ENCODE assay signal across 28 cellular contexts in genomic region chr5:60632153-60632552, GRCh38.
"Had no signal": no experiment of that assay in that cellular context is flagged by ENCODE, and none has a peak within 500 bp of the region (broad histone marks: within the 10 kb centered on the region; RNA-seq: fewer than 3 reads in every experiment).

No MANE protein-coding gene starts in this region.

- H3K27ac ChIP-seq: body of pancreas, cardiac muscle cell, colonic mucosa, VCaP had no signal

- H3K4me3 ChIP-seq: body of pancreas, cardiac muscle cell, colonic mucosa, dorsolateral prefrontal cortex had no signal

- H3K27me3 ChIP-seq: body of pancreas, cardiac muscle cell, colonic mucosa, dorsolateral prefrontal cortex had no signal

- FAIRE-seq: frontal cortex, TTC549 had no signal

- H3K36me3 ChIP-seq: cardiac muscle cell, colonic mucosa had no signal

- ATAC-seq: activated T-cell treated with anti-CD3 and anti-CD28 coated beads, Interleukin-2, amount 50 U/mL, for 4 hours; activated T-helper 17 cell treated with anti-CD3 and anti-CD28 coated beads, Interleukin-2, amount 50 U/mL, for 72 hours; body of pancreas; esophagus mucosa; WTC11 had no signal

- H3K9me3 ChIP-seq: body of pancreas, colonic mucosa had no signal

- DNase-seq: activated CD4-positive, alpha-beta memory T cell treated with anti-CD3 and anti-CD28 coated beads, Interleukin-2, amount 10 ng/mL, durations not matched to agents 7 days and 5 days; activated CD4-positive, alpha-beta T cell treated with anti-CD3 and anti-CD28 coated beads for 1 hour; activated CD4-positive, alpha-beta T cell treated with anti-CD3 and anti-CD28 coated beads for 4 hours; activated CD4-positive, alpha-beta T cell treated with anti-CD3 and anti-CD28 coated beads, Interleukin-2, amount 10 ng/mL, durations not matched to agents 7 days and 5 days; activated CD4-positive, alpha-beta T cell treated with anti-CD3 and anti-CD28 coated beads, Interleukin-2, amount 50 U/mL, for 4 hours; activated effector memory CD4-positive, alpha-beta T cell treated with Interleukin-2 at 50 U/mL for 16 hours; activated gamma-delta T cell treated with Interleukin-2 at 50 U/mL for 16 hours; activated naive CD4-positive, alpha-beta T cell treated with anti-CD3 and anti-CD28 coated beads, Interleukin-2, amount 50 U/mL, for 16 hours; activated naive CD4-positive, alpha-beta T cell treated with Interleukin-2 at 50 U/mL for 16 hours; activated T-cell treated with anti-CD3 and anti-CD28 coated beads, Interleukin-2, amount 50 U/mL, for 4 hours; amniotic stem cell; central memory CD4-positive, alpha-beta T cell; cerebellar nuclear complex; colonic mucosa; dorsolateral prefrontal cortex; effector memory CD4-positive, alpha-beta T cell; endodermal cell; foreskin fibroblast; head of caudate nucleus; T-helper 2 cell had no signal

- H3K4me1 ChIP-seq: body of pancreas, colonic mucosa had no signal
